In genomic region chr5:134556994-134557393, GRCh38 we compare ENCODE assay signal across 1 cellular context.
TF ChIP-seq lines count a peak whose summit lies in the region.

No MANE protein-coding gene starts in this region.

TF ChIP-seq in IMR-90, 13 proteins besides CTCF, POLR2A, EP300 and RAD21:
- TF ChIP-seq FOS (IDR thresholded peaks at IDR 0.05; ENCODE audit: low read depth, low read length) (no peak), RFX5 (IDR thresholded peaks at IDR 0.05; ENCODE audit: low read depth, low read length) (no peak), CHD1 (IDR thresholded peaks at IDR 0.05; ENCODE audit: low read depth, low read length) (no peak), CEBPB (IDR thresholded peaks at IDR 0.05; ENCODE audit: low read depth, low read length) (no peak), NFE2L2 (IDR thresholded peaks at IDR 0.05; ENCODE audit: low read depth, low read length) (no peak), MXI1 (IDR thresholded peaks at IDR 0.05; ENCODE audit: borderline replicate concordance, low read depth, low read length) (no peak), MAFK (IDR thresholded peaks at IDR 0.05; ENCODE audit: low read depth, low read length) (no peak), SMC3 (IDR thresholded peaks at IDR 0.05; ENCODE audit: low read depth, low read length) (no peak), USF2 (IDR thresholded peaks at IDR 0.05; ENCODE audit: low read depth, low read length) (no peak), BHLHE40 (IDR thresholded peaks at IDR 0.05; ENCODE audit: low read depth, low read length) (no peak), MAZ (IDR thresholded peaks at IDR 0.05; ENCODE audit: borderline replicate concordance, low read depth, low read length) (no peak), RCOR1 (IDR thresholded peaks at IDR 0.05; ENCODE audit: insufficient replicate concordance, low read length) (no peak), ELK1 (IDR thresholded peaks at IDR 0.05; ENCODE audit: borderline replicate concordance, low read depth, low read length) (no peak)
